10 cellular contexts compared by ENCODE assay signal in genomic region chr14:23169622-23170021, GRCh38. TPM values are rescaled to one million over a fixed set of nuclear protein-coding genes. Genes with fewer than 3 reads are reported as not detected.
"Had no signal": no experiment of that assay in that cellular context is flagged by ENCODE, and none has a peak within 500 bp of the region (broad histone marks: within the 10 kb centered on the region; RNA-seq: fewer than 3 reads in every experiment).

No MANE protein-coding gene starts in this region.

- ATAC-seq: HCT116 had no signal

- H3K9me3 ChIP-seq: HAP-1 had no signal

- FAIRE-seq: HTR-8/SVneo had no signal

- H3K4me3 ChIP-seq: GM23248, HAP-1 had no signal

- DNase-seq: GM23248, GOT3, H7, KG1 had no signal

- H3K27ac Mint-ChIP-seq: IgD-negative memory B cell had no signal

- H2AFZ ChIP-seq: GM23248 had no signal

- H3K36me3 ChIP-seq: HAP-1 had no signal

- H3K4me3 Mint-ChIP-seq: IgD-negative memory B cell had no signal

- H3K9me3 Mint-ChIP-seq: IgD-negative memory B cell had no signal

- H3K9ac ChIP-seq: GM23248 had no signal

RNA-seq across cellular contexts. Expression of gene CEBPE, which starts 50.6 kb away (rescaled TPM):
- total RNA-seq: GM23248, H4, H7, HT-29 had no signal
- polyA plus RNA-seq: GM23248, IgD-negative memory B cell had no signal
